In the genomic region with DNA sequence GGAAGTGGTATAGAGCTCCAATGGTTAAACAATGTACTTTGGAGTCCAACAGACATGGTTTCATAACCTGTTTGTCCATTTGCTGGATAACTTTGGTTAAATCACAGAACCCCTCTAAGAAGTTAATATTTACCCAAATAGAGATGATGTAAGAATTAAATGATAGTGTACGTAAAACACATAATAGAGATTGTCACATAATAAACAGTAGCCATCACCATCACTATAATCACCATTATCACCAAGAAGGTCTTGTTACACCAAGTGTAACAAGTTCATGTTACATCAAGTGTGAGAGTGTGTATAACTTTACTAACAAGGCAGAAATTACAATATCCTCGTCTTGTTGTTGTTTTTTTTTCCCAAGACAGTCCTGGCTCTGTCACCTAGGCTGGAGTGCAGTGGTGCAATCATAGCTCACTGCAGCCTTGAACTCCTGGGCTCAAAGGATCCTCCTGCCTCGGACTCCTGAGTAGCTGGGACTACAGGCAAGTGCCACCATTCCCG, we compare ENCODE assay signal across 16 cellular contexts. TPM values are rescaled to one million over a fixed set of nuclear protein-coding genes. Genes with fewer than 3 reads are reported as not detected.
"Had no signal": no experiment of that assay in that cellular context is flagged by ENCODE, and none has a peak within 500 bp of the region (broad histone marks: within the 10 kb centered on the region; RNA-seq: fewer than 3 reads in every experiment).

No MANE protein-coding gene starts in this region.

- H3K27ac Mint-ChIP-seq: dendritic cell treated with granulocyte-macrophage colony-stimulating factor and Interleukin-4, amounts not matched to agents 40 ng/mL and 50 ng/mL, for 4 days had no signal

- H3K27ac ChIP-seq: esophagus squamous epithelium, gastroesophageal sphincter, neutrophil, right atrium auricular region had no signal

- H3K4me3 Mint-ChIP-seq: dendritic cell treated with granulocyte-macrophage colony-stimulating factor and Interleukin-4, amounts not matched to agents 40 ng/mL and 50 ng/mL, for 4 days; naive thymus-derived CD4-positive, alpha-beta T cell had no signal

- H3K9me3 ChIP-seq: esophagus squamous epithelium, gastroesophageal sphincter, neutrophil, right atrium auricular region had no signal

- H3K9me3 Mint-ChIP-seq: dendritic cell treated with granulocyte-macrophage colony-stimulating factor and Interleukin-4, amounts not matched to agents 40 ng/mL and 50 ng/mL, for 4 days; naive thymus-derived CD4-positive, alpha-beta T cell had no signal

- DNase-seq: cerebellar nuclear complex; esophagus squamous epithelium; foreskin fibroblast; hippocampal formation; kidney glomerular epithelial cell; mesendoderm; naive thymus-derived CD4-positive, alpha-beta T cell; small intestine; stimulated activated CD4-positive, alpha-beta T cell treated with anti-CD3 and anti-CD28 coated beads, Interleukin-12 subunit alpha, Interleukin-12 subunit beta, amount 100 ng/mL, for 4 hours; stimulated activated naive CD4-positive, alpha-beta T cell; trophoblast cell had no signal

- ATAC-seq: gastroesophageal sphincter; naive thymus-derived CD4-positive, alpha-beta T cell had no signal

- H3K4me1 ChIP-seq: esophagus squamous epithelium had no signal

- H3K27me3 Mint-ChIP-seq: dendritic cell treated with granulocyte-macrophage colony-stimulating factor and Interleukin-4, amounts not matched to agents 40 ng/mL and 50 ng/mL, for 4 days; naive thymus-derived CD4-positive, alpha-beta T cell had no signal

- H3K4me3 ChIP-seq: esophagus squamous epithelium, gastroesophageal sphincter, lung, right atrium auricular region had no signal

- H3K27me3 ChIP-seq: esophagus squamous epithelium, gastroesophageal sphincter, neutrophil, right atrium auricular region had no signal

RNA-seq across cellular contexts. Expression of a gene that starts 46.4 kb away (rescaled TPM):
- polyA plus RNA-seq: naive thymus-derived CD4-positive, alpha-beta T cell had no signal
